In the genomic region with DNA sequence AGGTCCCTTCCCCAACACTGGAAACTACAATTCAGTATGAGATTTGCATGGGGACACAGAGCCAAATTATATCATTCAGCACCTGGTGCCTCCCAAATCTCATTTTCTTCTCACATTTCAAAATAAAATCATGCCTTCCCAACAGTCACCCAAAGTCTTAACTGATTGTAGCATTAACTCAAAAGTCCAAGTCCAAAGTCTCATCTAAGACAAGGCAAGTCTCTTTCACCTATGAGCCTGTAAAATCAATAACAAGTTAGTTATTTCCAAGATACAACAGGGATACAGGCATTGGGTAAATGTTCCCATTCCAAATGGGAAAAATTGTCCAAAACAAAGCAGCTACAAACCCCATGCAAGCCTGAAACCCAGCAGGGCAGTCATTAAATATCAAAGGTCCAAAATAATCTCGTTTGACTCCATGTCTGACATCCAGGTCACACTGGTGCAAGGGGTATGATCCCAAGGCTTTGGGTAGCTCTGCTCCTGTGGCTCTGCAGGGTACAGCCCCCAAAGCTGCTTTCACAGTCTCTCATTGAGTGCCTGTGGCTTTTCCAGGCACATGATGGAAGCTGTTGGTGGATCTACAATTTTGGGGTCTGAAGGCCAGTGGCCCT, we compare ENCODE assay signal across 34 cellular contexts.
"Had no signal": no experiment of that assay in that cellular context is flagged by ENCODE, and none has a peak within 500 bp of the region (broad histone marks: within the 10 kb centered on the region; RNA-seq: fewer than 3 reads in every experiment).

No MANE protein-coding gene starts in this region.

- H3K36me3 ChIP-seq: adrenal gland, ascending aorta, brain microvascular endothelial cell, breast epithelium, cardiac muscle cell had no signal

- FAIRE-seq: astrocyte, bronchial epithelial cell had no signal

- DNase-seq: activated effector memory CD4-positive, alpha-beta T cell treated with anti-CD3 and anti-CD28 coated beads, Interleukin-2, amount 50 U/mL, for 16 hours; activated effector memory CD4-positive, alpha-beta T cell treated with Interleukin-2 at 50 U/mL for 16 hours; activated gamma-delta T cell; activated gamma-delta T cell treated with Interleukin-2 at 50 U/mL for 16 hours; activated naive CD4-positive, alpha-beta T cell; activated naive CD4-positive, alpha-beta T cell treated with anti-CD3 and anti-CD28 coated beads for 36 hours; activated naive CD4-positive, alpha-beta T cell treated with anti-CD3 and anti-CD28 coated beads, Interleukin-2, amount 10 ng/mL, durations not matched to agents 7 days and 5 days; activated naive CD4-positive, alpha-beta T cell treated with anti-CD3 and anti-CD28 coated beads, Interleukin-2, amount 50 U/mL, for 16 hours; activated naive CD4-positive, alpha-beta T cell treated with Interleukin-2 at 50 U/mL for 16 hours; activated naive CD8-positive, alpha-beta T cell treated with anti-CD3 and anti-CD28 coated beads for 36 hours; activated naive CD8-positive, alpha-beta T cell treated with anti-CD3 and anti-CD28 coated beads, Interleukin-2, amount 10 ng/mL, durations not matched to agents 7 days and 5 days; activated naive CD8-positive, alpha-beta T cell treated with anti-CD3 and anti-CD28 coated beads, Interleukin-2, amount 50 U/mL, for 24 hours; activated T-cell treated with anti-CD3 and anti-CD28 coated beads, Interleukin-2, amount 50 U/mL, for 1 hour; activated T-cell treated with anti-CD3 and anti-CD28 coated beads, Interleukin-2, amount 50 U/mL, for 24 hours; activated T-cell treated with anti-CD3 and anti-CD28 coated beads, Interleukin-2, amount 50 U/mL, for 4 hours; activated T-cell treated with anti-CD3 and anti-CD28 coated beads, Interleukin-2, amount 50 U/mL, for 48 hours; activated T-cell treated with anti-CD3 and anti-CD28 coated beads, Interleukin-2, amount 50 U/mL, for 72 hours; adrenal gland; amniotic stem cell; amygdala; anterior cingulate cortex; aorta; body of pancreas; brain microvascular endothelial cell; caudate nucleus; central memory CD4-positive, alpha-beta T cell; cerebellar nuclear complex had no signal

- H3K4me1 ChIP-seq: adrenal gland, ascending aorta, body of pancreas, breast epithelium had no signal

- H3K27ac ChIP-seq: adrenal gland, ascending aorta, body of pancreas, brain microvascular endothelial cell, breast epithelium, cardiac muscle cell had no signal

- H3K9me3 ChIP-seq: adrenal gland, ascending aorta, body of pancreas had no signal

- H3K27me3 ChIP-seq: adrenal gland, ascending aorta, body of pancreas, brain microvascular endothelial cell, breast epithelium, cardiac muscle cell had no signal

- H3K4me3 ChIP-seq: adrenal gland, ascending aorta, body of pancreas, breast epithelium, cardiac muscle cell had no signal

- ATAC-seq: activated naive CD4-positive, alpha-beta T cell treated with anti-CD3 and anti-CD28 coated beads, Interleukin-2, amount 50 U/mL, for 72 hours; activated naive CD8-positive, alpha-beta T cell treated with anti-CD3 and anti-CD28 coated beads, Interleukin-2, amount 50 U/mL, for 24 hours; activated T-cell treated with anti-CD3 and anti-CD28 coated beads, Interleukin-2, amount 50 U/mL, for 4 hours; activated T-cell treated with anti-CD3 and anti-CD28 coated beads, Interleukin-2, amount 50 U/mL, for 72 hours; activated T-helper 17 cell treated with anti-CD3 and anti-CD28 coated beads, Interleukin-2, amount 50 U/mL, for 72 hours; body of pancreas had no signal
